ENCODE assay signal across 8 cellular contexts in genomic region chr22:24155597-24156145, GRCh38. TPM values are rescaled to one million over a fixed set of nuclear protein-coding genes. Genes with fewer than 3 reads are reported as not detected.
DNase-seq lines count a peak whose midpoint lies in the region; ATAC-seq and TF ChIP-seq lines count a peak whose summit lies in the region.

No MANE protein-coding gene starts in this region.

- peak; percentile 16 for ATAC-seq in HG03139 (IDR thresholded peaks at IDR 0.05; ENCODE audit: unreplicated experiment)
- peak; percentile 68 for ATAC-seq in RWPE2 (ENCODE audit: low read depth)

- peak overlapping the region; percentile 29 for H3K27ac Mint-ChIP-seq in activated naive CD8-positive, alpha-beta T cell

- H3K4me3 ChIP-seq in GM12875 (ENCODE audit: low read depth, low read length) (peak overlapping the region; percentile 82), RWPE2 (ENCODE audit: severe bottlenecking) (peak overlapping the region; percentile 60)

- H3K36me3 Mint-ChIP-seq in activated naive CD8-positive, alpha-beta T cell = no peaks in the 10 kb centered on the region

- peak overlapping the region; percentile 54 for H3K27ac ChIP-seq in RWPE2 (ENCODE audit: poor library complexity, severe bottlenecking)

- H3K4me1 Mint-ChIP-seq in activated naive CD8-positive, alpha-beta T cell (ENCODE audit: low read depth) = peaks cover 86% of the 10 kb centered on the region

- H3K4me1 ChIP-seq in RWPE2 (ENCODE audit: insufficient read depth, poor library complexity, severe bottlenecking) = no peaks in the 10 kb centered on the region

- no peaks in the 10 kb centered on the region for H3K9me3 ChIP-seq in RWPE2 (ENCODE audit: severe bottlenecking)

- H3K27me3 ChIP-seq in RWPE2 (ENCODE audit: insufficient read depth, poor library complexity, severe bottlenecking) = no peaks in the 10 kb centered on the region

- no peaks in the 10 kb centered on the region for H3K9me3 Mint-ChIP-seq in activated naive CD8-positive, alpha-beta T cell (ENCODE audit: low read depth)

- intact Hi-C loops in head of caudate nucleus (cut with DNase I) = no loop called here

- H3K4me3 Mint-ChIP-seq in activated naive CD8-positive, alpha-beta T cell = peak overlapping the region; percentile 59

- H3K36me3 ChIP-seq in RWPE2 (ENCODE audit: low read depth) = no peaks in the 10 kb centered on the region

- TF ChIP-seq CTCF in GM12875 (IDR thresholded peaks at IDR 0.05; ENCODE audit: borderline replicate concordance, insufficient read depth, low read depth, low read length) (peak; percentile 52; the same call in 1 of the 2 replicates), RWPE2 (IDR thresholded peaks at IDR 0.05; ENCODE audit: poor library complexity, severe bottlenecking) (peak; percentile 60)

- peak; percentile 49 for DNase-seq in 8988T
- DNase-seq in RWPE2 (ENCODE audit: low spot score) = no peak
- DNase-seq in head of caudate nucleus = peak; percentile 31 to 82 (median 66)
- DNase-seq in occipital lobe (lab: John Stamatoyannopoulos, UW) = peak; percentile 28
- DNase-seq in NCI-H446 treated with DMSO at 0.1 percent for 48 hours (lab: John Stamatoyannopoulos, UW) = no peak

- no peaks in the 10 kb centered on the region for H3K27me3 Mint-ChIP-seq in activated naive CD8-positive, alpha-beta T cell

RNA-seq across cellular contexts. Expression of gene SUSD2, which starts 25.6 kb away (rescaled TPM):
- not detected for total RNA-seq in occipital lobe

Comparison
In these comparisons a context has a peak if more than half of its experiments do, and no peak if none do; other contexts are left out.
1. DNase-seq: peak in 8988T (single experiment), head of caudate nucleus (42 of 42) and occipital lobe (single experiment); none in RWPE2 (single experiment) and NCI-H446 treated with DMSO at 0.1 percent for 48 hours (single experiment).